ENCODE assay signal across 26 cellular contexts in genomic region chr17:61496957-61497653, GRCh38. TPM values are rescaled to one million over a fixed set of nuclear protein-coding genes. Genes with fewer than 3 reads are reported as not detected.
"Had no signal": no experiment of that assay in that cellular context is flagged by ENCODE, and none has a peak within 500 bp of the region (broad histone marks: within the 10 kb centered on the region; RNA-seq: fewer than 3 reads in every experiment).

No MANE protein-coding gene starts in this region.

- ATAC-seq: body of pancreas; effector memory CD8-positive, alpha-beta T cell; esophagus mucosa; mucosa of descending colon; T-cell had no signal

- H3K4me3 ChIP-seq: body of pancreas, mucosa of descending colon, sigmoid colon, thoracic aorta had no signal

- H3K36me3 ChIP-seq: sigmoid colon, thoracic aorta had no signal

- DNase-seq: activated gamma-delta T cell treated with Interleukin-2 at 50 U/mL for 16 hours; activated T-cell treated with anti-CD3 and anti-CD28 coated beads, Interleukin-2, amount 50 U/mL, for 1 hour; anterior cingulate cortex; body of pancreas; caudate nucleus; effector memory CD8-positive, alpha-beta T cell; glutamatergic neuron; hippocampal formation; mucosa of descending colon; nephron progenitor cell; occipital lobe; sigmoid colon; stimulated activated CD4-positive, alpha-beta T cell treated with anti-CD3 and anti-CD28 coated beads, Interleukin-4, amount 100 ng/mL, for 1 hour; stimulated activated naive CD4-positive, alpha-beta T cell; T-cell had no signal

- H3K9me3 ChIP-seq: body of pancreas, mucosa of descending colon, sigmoid colon, thoracic aorta had no signal

- H3K4me1 ChIP-seq: body of pancreas had no signal

- H3K4me1 Mint-ChIP-seq: activated naive CD4-positive, alpha-beta T cell treated with anti-CD3 and anti-CD28 coated beads, Interleukin-2, amount 50 U/mL, for 24 hours; memory B cell had no signal

- H3K27me3 ChIP-seq: body of pancreas, sigmoid colon had no signal

- H3K27ac Mint-ChIP-seq: activated naive CD4-positive, alpha-beta T cell treated with anti-CD3 and anti-CD28 coated beads, Interleukin-2, amount 50 U/mL, for 24 hours; memory B cell; nephron progenitor cell; T-cell; T-helper 2 cell treated with Interferon-gamma antibody and Interleukin-4, amounts not matched to agents 5 μg/mL and 100 μg/mL, for 36 hours; type B pancreatic cell; WTC11 had no signal

- H3K27ac ChIP-seq: body of pancreas, thoracic aorta had no signal

- H3K9me3 Mint-ChIP-seq: activated naive CD4-positive, alpha-beta T cell treated with anti-CD3 and anti-CD28 coated beads, Interleukin-2, amount 50 U/mL, for 24 hours; effector memory CD8-positive, alpha-beta T cell; memory B cell; T-cell; T-helper 2 cell treated with Interferon-gamma antibody and Interleukin-4, amounts not matched to agents 5 μg/mL and 100 μg/mL, for 36 hours; type B pancreatic cell; WTC11 had no signal

- H3K4me3 Mint-ChIP-seq: activated naive CD4-positive, alpha-beta T cell treated with anti-CD3 and anti-CD28 coated beads, Interleukin-2, amount 50 U/mL, for 24 hours; effector memory CD8-positive, alpha-beta T cell; memory B cell; nephron progenitor cell; T-cell; T-helper 2 cell treated with Interferon-gamma antibody and Interleukin-4, amounts not matched to agents 5 μg/mL and 100 μg/mL, for 36 hours; type B pancreatic cell; WTC11 had no signal

- H3K36me3 Mint-ChIP-seq: activated naive CD4-positive, alpha-beta T cell treated with anti-CD3 and anti-CD28 coated beads, Interleukin-2, amount 50 U/mL, for 24 hours; memory B cell; T-cell; type B pancreatic cell; WTC11 had no signal

RNA-seq across cellular contexts. Expression of gene TBX4, which starts 44.9 kb away (rescaled TPM):
- total RNA-seq: body of pancreas, dermis microvascular lymphatic vessel endothelial cell, endothelial cell of umbilical vein, esophagus mucosa, frontal cortex, liver, mucosa of descending colon, occipital lobe, sigmoid colon, T-cell, thoracic aorta, WTC11 had no signal
- polyA plus RNA-seq: endothelial cell of umbilical vein, liver, sigmoid colon had no signal
